ENCODE assay signal across 7 cellular contexts in the genomic region with DNA sequence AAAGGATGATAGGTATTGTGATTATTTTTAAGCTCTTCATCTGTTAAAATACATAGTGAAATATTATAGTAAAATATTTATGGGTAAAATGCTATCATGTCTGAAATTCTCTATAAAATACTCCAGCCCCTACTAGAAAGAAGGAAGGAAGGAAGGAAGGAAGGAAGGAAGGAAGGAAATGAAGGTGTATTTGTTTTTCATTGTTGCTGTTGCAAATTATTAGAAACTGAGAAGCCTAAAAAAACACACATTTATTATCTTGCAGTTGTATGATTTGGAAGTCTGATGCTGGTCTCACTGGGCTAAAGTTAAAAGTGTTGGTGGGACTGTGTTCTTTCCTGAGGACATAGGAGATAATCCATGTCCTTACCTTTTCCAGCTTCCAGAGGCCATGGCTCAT. TPM values are rescaled to one million over a fixed set of nuclear protein-coding genes. Genes with fewer than 3 reads are reported as not detected.
"Had no signal": no experiment of that assay in that cellular context is flagged by ENCODE, and none has a peak within 500 bp of the region (broad histone marks: within the 10 kb centered on the region; RNA-seq: fewer than 3 reads in every experiment).

No MANE protein-coding gene starts in this region.

- H3K4me1 Mint-ChIP-seq: IgD-negative memory B cell had no signal

- H3K4me3 Mint-ChIP-seq: IgD-negative memory B cell had no signal

- H3K4me3 ChIP-seq: K562 had no signal

- H3K9me3 Mint-ChIP-seq: IgD-negative memory B cell had no signal

- H3K27ac ChIP-seq: HL-60 had no signal

- H3K27ac Mint-ChIP-seq: IgD-negative memory B cell had no signal

- DNase-seq: IMR-90, KBM-7 had no signal

RNA-seq across cellular contexts. Expression of a gene that starts 47.6 kb away (rescaled TPM):
- total RNA-seq: HepG2, HT-29 had no signal
